ENCODE assay signal across 10 cellular contexts in the genomic region with DNA sequence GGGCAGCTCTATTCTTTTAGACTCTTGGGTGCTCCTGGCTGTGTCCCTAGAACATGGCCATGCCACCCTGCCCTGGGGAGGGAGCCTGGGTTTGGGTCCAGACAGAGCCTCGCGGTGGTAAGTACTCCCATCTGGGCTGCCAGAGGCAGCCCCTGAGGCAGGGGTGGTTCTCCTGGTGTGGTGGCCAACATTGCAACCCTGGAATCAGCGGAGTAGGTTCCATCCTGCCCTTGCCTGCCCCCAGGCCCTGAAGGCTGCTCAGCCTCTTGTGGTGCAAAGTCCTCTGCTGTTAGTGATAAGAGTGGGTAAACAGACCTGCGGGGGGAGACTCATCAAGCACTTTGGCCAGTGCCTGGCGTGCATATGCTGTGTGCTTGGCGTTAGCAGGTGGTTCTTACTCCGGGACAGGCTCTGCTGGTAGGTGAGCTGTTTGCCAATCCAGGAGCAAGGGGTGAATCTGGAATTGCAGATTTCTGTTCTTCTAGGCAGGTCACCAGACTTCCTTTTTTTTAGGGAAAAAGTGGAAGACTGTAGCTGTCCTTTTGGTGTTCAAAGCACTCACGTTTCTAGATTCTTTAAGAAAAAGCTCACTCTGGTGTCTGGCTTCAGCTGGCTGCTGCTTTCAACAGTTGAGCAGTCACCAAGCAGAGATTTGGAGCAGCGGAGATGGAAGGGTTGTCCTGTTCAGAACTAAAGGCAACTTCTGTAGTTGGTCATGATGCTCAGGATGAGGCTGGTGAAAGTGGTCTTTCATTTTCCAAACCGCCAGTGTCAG. TPM values are rescaled to one million over a fixed set of nuclear protein-coding genes. Genes with fewer than 3 reads are reported as not detected.
DNase-seq lines count a peak whose midpoint lies in the region; TF ChIP-seq lines count a peak whose summit lies in the region.
"Had no signal": no experiment of that assay in that cellular context is flagged by ENCODE, and none has a peak within 500 bp of the region (broad histone marks: within the 10 kb centered on the region; RNA-seq: fewer than 3 reads in every experiment).

No MANE protein-coding gene starts in this region.

- peak overlapping the region; percentile 42 to 49 for H3K9ac ChIP-seq in duodenal mucosa (ENCODE audit: low read depth in 1 of 2, low read length in 2 of 2)
- H3K9ac ChIP-seq in neural cell (ENCODE audit: low read length) = no peak overlapping the region

- no peak overlapping the region for H3K4me2 ChIP-seq in neural cell (ENCODE audit: low read length)
- H3K4me2 ChIP-seq: smooth muscle cell had no signal

- H3K9me3 ChIP-seq in duodenal mucosa (ENCODE audit: control insufficient read depth in 1 of 2, low read length in 2 of 2) (no peaks in the 10 kb centered on the region), neural cell (ENCODE audit: low read length) (no peaks in the 10 kb centered on the region)
- H3K9me3 ChIP-seq: upper lobe of left lung had no signal

- TF ChIP-seq RAD21 in neural cell (conservative IDR thresholded peaks at IDR 0.05) = no peak

- H3K27ac ChIP-seq in duodenal mucosa (ENCODE audit: low read depth, low read length) (peak overlapping the region; percentile 3), neural cell (ENCODE audit: low read length) (no peak overlapping the region)
- H3K27ac ChIP-seq: upper lobe of left lung had no signal

- H3K79me2 ChIP-seq in neural cell (replicated peaks; ENCODE audit: insufficient read depth, low read length) = peaks cover 32% of the 10 kb centered on the region

- TF ChIP-seq EP300 in neural cell (conservative IDR thresholded peaks at IDR 0.05; ENCODE audit: poor library complexity, severe bottlenecking) = no peak

- H3K4me1 Mint-ChIP-seq in chondrocyte (ENCODE audit: low read depth) = peaks cover 32% of the 10 kb centered on the region

- DNase-seq in DMS153 (lab: John Stamatoyannopoulos, UW) (peak; percentile 21), DMS153 treated with DMSO at 0.1 percent for 48 hours (lab: John Stamatoyannopoulos, UW; ENCODE audit: unreplicated experiment) (no peak), NCI-H345 treated with DMSO at 0.1 percent for 48 hours (lab: John Stamatoyannopoulos, UW; ENCODE audit: unreplicated experiment) (peak; percentile 37), chondrocyte (ENCODE audit: low spot score) (no peak), T-helper 1 cell (no peak), midbrain (lab: John Stamatoyannopoulos, UW) (no peak)

- no peak overlapping the region for H3K4me3 Mint-ChIP-seq in chondrocyte (ENCODE audit: unreplicated experiment)

- H3F3A ChIP-seq in neural cell (ENCODE audit: insufficient read depth, low read length, poor library complexity, severe bottlenecking) = no peaks in the 10 kb centered on the region

- no peaks in the 10 kb centered on the region for H3K9me3 Mint-ChIP-seq in chondrocyte (ENCODE audit: low read depth)

- H3K36me3 ChIP-seq in duodenal mucosa (ENCODE audit: control insufficient read depth in 1 of 2, insufficient read depth in 2 of 2, low read length in 2 of 2) (peaks cover 5 to 14% of the 10 kb centered on the region in 2 donors), neural cell (ENCODE audit: insufficient read depth, low read length) (no peaks in the 10 kb centered on the region)

- H4K20me1 ChIP-seq in neural cell (ENCODE audit: insufficient read depth) = no peaks in the 10 kb centered on the region

- H3K27me3 Mint-ChIP-seq in chondrocyte (ENCODE audit: low read depth) = no peaks in the 10 kb centered on the region

- H3K27ac Mint-ChIP-seq in chondrocyte (ENCODE audit: unreplicated experiment) = no peak overlapping the region

- no peaks in the 10 kb centered on the region for H3K9me2 ChIP-seq in neural cell (ENCODE audit: insufficient read depth, low read length)

- H3K4me3 ChIP-seq in duodenal mucosa (ENCODE audit: low read depth in 1 of 2, low read length in 2 of 2) = peak overlapping the region; percentile 69 to 82
- peak overlapping the region; percentile 75 for H3K4me3 ChIP-seq in neural cell (ENCODE audit: low read length)
- H3K4me3 ChIP-seq: smooth muscle cell had no signal

- H3K36me3 Mint-ChIP-seq in chondrocyte (ENCODE audit: low read depth) = no peaks in the 10 kb centered on the region

- H3K4me1 ChIP-seq in duodenal mucosa (ENCODE audit: control insufficient read depth in 1 of 2, insufficient read depth in 2 of 2, low read length in 2 of 2) = peaks cover 66 to 69% of the 10 kb centered on the region in 2 donors

- H3K27me3 ChIP-seq in duodenal mucosa (ENCODE audit: control insufficient read depth in 1 of 2, insufficient read depth in 2 of 2, low read length in 2 of 2) (no peaks in the 10 kb centered on the region), neural cell (ENCODE audit: insufficient read depth, low read depth, low read length) (no peaks in the 10 kb centered on the region)
- H3K27me3 ChIP-seq: upper lobe of left lung had no signal

- no peak for TF ChIP-seq CTCF in neural cell (IDR thresholded peaks at IDR 0.05; ENCODE audit: poor library complexity, severe bottlenecking)
- TF ChIP-seq CTCF in chondrocyte (IDR thresholded peaks at IDR 0.05) = no peak

- no peak overlapping the region for H2AFZ ChIP-seq in neural cell (ENCODE audit: low read depth, low read length)

TF ChIP-seq in neural cell, 6 proteins besides CTCF, POLR2A, EP300 and RAD21:
- TF ChIP-seq, protein P1, sequence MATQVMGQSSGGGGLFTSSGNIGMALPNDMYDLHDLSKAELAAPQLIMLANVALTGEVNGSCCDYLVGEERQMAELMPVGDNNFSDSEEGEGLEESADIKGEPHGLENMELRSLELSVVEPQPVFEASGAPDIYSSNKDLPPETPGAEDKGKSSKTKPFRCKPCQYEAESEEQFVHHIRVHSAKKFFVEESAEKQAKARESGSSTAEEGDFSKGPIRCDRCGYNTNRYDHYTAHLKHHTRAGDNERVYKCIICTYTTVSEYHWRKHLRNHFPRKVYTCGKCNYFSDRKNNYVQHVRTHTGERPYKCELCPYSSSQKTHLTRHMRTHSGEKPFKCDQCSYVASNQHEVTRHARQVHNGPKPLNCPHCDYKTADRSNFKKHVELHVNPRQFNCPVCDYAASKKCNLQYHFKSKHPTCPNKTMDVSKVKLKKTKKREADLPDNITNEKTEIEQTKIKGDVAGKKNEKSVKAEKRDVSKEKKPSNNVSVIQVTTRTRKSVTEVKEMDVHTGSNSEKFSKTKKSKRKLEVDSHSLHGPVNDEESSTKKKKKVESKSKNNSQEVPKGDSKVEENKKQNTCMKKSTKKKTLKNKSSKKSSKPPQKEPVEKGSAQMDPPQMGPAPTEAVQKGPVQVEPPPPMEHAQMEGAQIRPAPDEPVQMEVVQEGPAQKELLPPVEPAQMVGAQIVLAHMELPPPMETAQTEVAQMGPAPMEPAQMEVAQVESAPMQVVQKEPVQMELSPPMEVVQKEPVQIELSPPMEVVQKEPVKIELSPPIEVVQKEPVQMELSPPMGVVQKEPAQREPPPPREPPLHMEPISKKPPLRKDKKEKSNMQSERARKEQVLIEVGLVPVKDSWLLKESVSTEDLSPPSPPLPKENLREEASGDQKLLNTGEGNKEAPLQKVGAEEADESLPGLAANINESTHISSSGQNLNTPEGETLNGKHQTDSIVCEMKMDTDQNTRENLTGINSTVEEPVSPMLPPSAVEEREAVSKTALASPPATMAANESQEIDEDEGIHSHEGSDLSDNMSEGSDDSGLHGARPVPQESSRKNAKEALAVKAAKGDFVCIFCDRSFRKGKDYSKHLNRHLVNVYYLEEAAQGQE (IDR thresholded peaks at IDR 0.05; ENCODE audit: borderline replicate concordance) = no peak
- no peak for TF ChIP-seq POLR2AphosphoS5 (IDR thresholded peaks at IDR 0.05)
- TF ChIP-seq MXI1 (conservative IDR thresholded peaks at IDR 0.05; ENCODE audit: poor library complexity, severe bottlenecking) = no peak
- TF ChIP-seq TAF1 (IDR thresholded peaks at IDR 0.05; ENCODE audit: low read depth) = no peak
- TF ChIP-seq EZH2 (IDR thresholded peaks at IDR 0.05; ENCODE audit: borderline replicate concordance, insufficient read depth, low read length, poor library complexity, severe bottlenecking) = no peak
- TF ChIP-seq SMC3 (conservative IDR thresholded peaks at IDR 0.05; ENCODE audit: poor library complexity) = no peak

RNA-seq across cellular contexts. Expression of a gene that starts 3.2 kb away (rescaled TPM):
- 9.5 and 9.6 TPM in 2 replicates for polyA plus RNA-seq in neural cell
- polyA minus RNA-seq in neural cell = 15.7 and 19.2 TPM in 2 replicates
- total RNA-seq in chondrocyte = 10.2 to 14.0 TPM (median 10.4 TPM) in 3 replicates

RNA-seq across cellular contexts. Expression of a gene that starts 24.5 kb away (rescaled TPM):
- 12.1 and 17.7 TPM in 2 replicates for polyA plus RNA-seq in neural cell
- 13.4 and 16.6 TPM in 2 replicates for polyA minus RNA-seq in neural cell
- 1.9 to 4.4 TPM (median 3.2 TPM) in 3 replicates for total RNA-seq in chondrocyte

RNA-seq across cellular contexts. Expression of a gene that starts 38.5 kb away (rescaled TPM):
- 30.7 and 39.0 TPM in 2 replicates for polyA plus RNA-seq in neural cell
- polyA minus RNA-seq in neural cell = 15.3 and 18.2 TPM in 2 replicates
- total RNA-seq in chondrocyte = 7.9 to 11.2 TPM (median 8.3 TPM) in 3 replicates

RNA-seq across cellular contexts. Expression of a gene that starts 50.6 kb away (rescaled TPM):
- polyA plus RNA-seq in neural cell = 88.7 and 101 TPM in 2 replicates
- polyA minus RNA-seq in neural cell = 87.4 and 111 TPM in 2 replicates
- total RNA-seq in chondrocyte = 20.4 to 26.7 TPM (median 24.8 TPM) in 3 replicates

RNA-seq across cellular contexts. Expression of a gene that starts 58.6 kb away (rescaled TPM):
- polyA plus RNA-seq in neural cell = 7.2 and 7.5 TPM in 2 replicates
- 10.5 and 11.0 TPM in 2 replicates for polyA minus RNA-seq in neural cell
- total RNA-seq in chondrocyte = 7.6 to 8.3 TPM (median 7.7 TPM) in 3 replicates

Comparison
In these comparisons a context has a peak if more than half of its experiments do, and no peak if none do; other contexts are left out.
1. DNase-seq: peak in DMS153 (single experiment) and NCI-H345 treated with DMSO at 0.1 percent for 48 hours (single experiment); none in DMS153 treated with DMSO at 0.1 percent for 48 hours (single experiment), chondrocyte (single experiment), T-helper 1 cell (0 of 5) and midbrain (single experiment).